Comparison of ENCODE assay signal across 10 cellular contexts in the genomic region with DNA sequence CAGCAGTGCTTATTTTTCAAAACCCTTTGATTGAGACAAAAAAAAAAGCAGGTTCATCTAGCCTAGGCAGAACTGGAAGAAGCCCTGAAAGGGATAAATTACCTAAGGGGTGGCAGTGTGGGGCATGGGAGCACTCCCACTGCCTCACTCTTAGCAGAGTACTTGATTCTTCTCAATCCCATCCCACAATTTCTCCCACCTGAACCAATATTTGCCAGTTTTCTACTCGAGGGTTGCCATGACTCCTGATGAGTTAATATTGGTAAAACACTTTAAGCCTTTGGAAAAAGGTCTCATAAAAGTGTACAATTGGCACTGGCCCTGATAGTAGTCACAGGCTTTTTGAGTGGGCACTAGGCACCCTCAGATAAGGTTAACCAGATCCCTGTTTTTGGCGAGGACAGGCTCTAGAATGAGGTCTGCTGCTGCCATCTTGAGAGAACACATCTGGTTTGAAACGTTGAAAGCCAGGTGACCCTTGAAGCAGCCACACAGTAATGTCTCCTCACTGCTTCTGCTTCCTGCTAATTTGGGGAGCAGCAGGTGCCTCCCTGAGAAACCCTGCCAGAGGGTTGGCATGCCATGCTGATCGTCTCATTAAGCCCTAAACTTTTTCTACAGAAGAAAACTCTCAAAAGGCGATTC.
DNase-seq lines count a peak whose midpoint lies in the region; ATAC-seq and TF ChIP-seq lines count a peak whose summit lies in the region.
"Had no signal": no experiment of that assay in that cellular context is flagged by ENCODE, and none has a peak within 500 bp of the region (broad histone marks: within the 10 kb centered on the region; RNA-seq: fewer than 3 reads in every experiment).

No MANE protein-coding gene starts in this region.

- H3K4me3 ChIP-seq in adrenal gland (no peak overlapping the region), lung (no peak overlapping the region), thyroid gland (replicated peaks in 1 of 3) (no peak overlapping the region)

- peak overlapping the region; percentile 64 to 84 (median 83) for H3K27ac ChIP-seq in adrenal gland
- H3K27ac ChIP-seq in lung (ENCODE audit: low read depth in 1 of 2, low read length in 1 of 2), result peak overlapping the region; percentile 46 to 73
- H3K27ac ChIP-seq in thyroid gland, result peak overlapping the region; percentile 68 to 91 (median 83)

- TF ChIP-seq POLR2A in adrenal gland (IDR thresholded peaks at IDR 0.05) (no peak), thyroid gland (IDR thresholded peaks at IDR 0.05) (no peak)

- H3K27me3 ChIP-seq in adrenal gland (no peaks in the 10 kb centered on the region), lung (ENCODE audit: control insufficient read depth, insufficient read depth) (no peaks in the 10 kb centered on the region), thyroid gland (no peaks in the 10 kb centered on the region)

- H3K36me3 ChIP-seq in adrenal gland (replicated peaks in 1 of 2) (no peaks in the 10 kb centered on the region), lung (ENCODE audit: control insufficient read depth in 2 of 2, insufficient read depth in 2 of 2, low read length in 2 of 2) (no peaks in the 10 kb centered on the region), thyroid gland (no peaks in the 10 kb centered on the region)

- no peaks in the 10 kb centered on the region for H3K9me3 ChIP-seq in adrenal gland (replicated peaks in 1 of 3)
- H3K9me3 ChIP-seq in lung (ENCODE audit: control insufficient read depth in 2 of 2, insufficient read depth in 1 of 2, low read length in 1 of 2), result no peaks in the 10 kb centered on the region
- no peaks in the 10 kb centered on the region for H3K9me3 ChIP-seq in thyroid gland

- peaks cover 36 to 55% of the 10 kb centered on the region in 2 donors for H3K4me1 ChIP-seq in adrenal gland (replicated peaks in 1 of 2)
- H3K4me1 ChIP-seq in lung (ENCODE audit: control insufficient read depth in 2 of 2, insufficient read depth in 2 of 2, low read length in 2 of 2), result peaks cover 10 to 17% of the 10 kb centered on the region in 2 donors
- peaks cover 43 to 66% of the 10 kb centered on the region in 2 donors for H3K4me1 ChIP-seq in thyroid gland

- DNase-seq in NCI-H146 (lab: John Stamatoyannopoulos, UW) (peak; percentile 45), adrenal gland (peak in 1 of 7 donors; percentile 53), lung (ENCODE audit: low spot score) (no peak), thyroid gland (no peak), nucleus accumbens (lab: John Stamatoyannopoulos, UW) (no peak), CD1c-positive myeloid dendritic cell (ENCODE audit: extremely low spot score) (no peak), NCI-H1105 (lab: John Stamatoyannopoulos, UW) (no peak)
- DNase-seq: activated T-cell treated with anti-CD3 and anti-CD28 coated beads, Interleukin-2, amount 50 U/mL, for 72 hours; GDM1 had no signal

- ATAC-seq in lung (ENCODE audit: insufficient read depth, low FRiP score) (no peak), HG02678 (IDR thresholded peaks at IDR 0.05; ENCODE audit: unreplicated experiment) (no peak)
- ATAC-seq: activated T-cell treated with anti-CD3 and anti-CD28 coated beads, Interleukin-2, amount 50 U/mL, for 72 hours had no signal

- intact Hi-C loops in adrenal gland (cut with DNase I) (loop anchor here in 1 of 2 donors (10.0 kb wide), 1 partner anchor 105 kb away; no protein-coding TSS in a partner anchor), thyroid gland (cut with DNase I) (no loop called here)

- TF ChIP-seq CTCF in adrenal gland (IDR thresholded peaks at IDR 0.05), result no peak
- TF ChIP-seq CTCF in lung (IDR thresholded peaks at IDR 0.05; ENCODE audit: control extremely low read depth, extremely low read depth), result no peak
- TF ChIP-seq CTCF in thyroid gland (IDR thresholded peaks at IDR 0.05), result no peak

- 45 to 57% (median 53%) methylated on average over 5 of the region's 5 CpGs for WGBS in adrenal gland, 4 donors
- WGBS in lung, 2 donors, result 58 to 77% methylated on average over 5 of the region's 5 CpGs
- WGBS in thyroid gland, 2 donors, result 78 to 80% methylated on average over 5 of the region's 5 CpGs
